1 cellular context compared by ENCODE assay signal in genomic region chr1:36164399-36164798, GRCh38.
TF ChIP-seq lines count a peak whose summit lies in the region.

No MANE protein-coding gene starts in this region.

TF ChIP-seq in K562, 482 proteins besides CTCF, POLR2A, EP300 and RAD21:
- no peak for TF ChIP-seq TOE1 (IDR thresholded peaks at IDR 0.05; ENCODE audit: borderline replicate concordance)
- TF ChIP-seq TOE1 (CRISPR knock-in tag; IDR thresholded peaks at IDR 0.05; ENCODE audit: borderline replicate concordance, low read depth): peak; percentile 34; the same call in 1 of the 2 replicates
- no peak for TF ChIP-seq CBFB (CRISPR knock-in tag; IDR thresholded peaks at IDR 0.05)
- no peak for TF ChIP-seq ETV6 (IDR thresholded peaks at IDR 0.05; ENCODE audit: borderline replicate concordance in 1 of 2, low read depth in 2 of 2, low read length in 1 of 2)
- no peak for TF ChIP-seq ETV6 (CRISPR knock-in tag; IDR thresholded peaks at IDR 0.05; ENCODE audit: borderline replicate concordance)
- TF ChIP-seq JUND (IDR thresholded peaks at IDR 0.05; ENCODE audit: borderline replicate concordance, low read depth, low read length): no peak
- TF ChIP-seq JUND (tag; IDR thresholded peaks at IDR 0.05; ENCODE audit: borderline replicate concordance, low read depth, low read length): no peak
- peak; percentile 82 for TF ChIP-seq RBM25 (IDR thresholded peaks at IDR 0.05; ENCODE audit: low read depth, low read length, severe bottlenecking)
- 0 out of 2 replicates have a peak, but pooled peaks have one; percentile 16 for TF ChIP-seq SUPT5H (IDR thresholded peaks at IDR 0.05)
- TF ChIP-seq ATF1 (CRISPR knock-in tag; IDR thresholded peaks at IDR 0.05): no peak
- no peak for TF ChIP-seq ATF1 (tag; IDR thresholded peaks at IDR 0.05)
- TF ChIP-seq BCOR (IDR thresholded peaks at IDR 0.05): peak; percentile 71
- TF ChIP-seq PHB2 (IDR thresholded peaks at IDR 0.05; ENCODE audit: low read depth): no peak
- TF ChIP-seq KDM1A (IDR thresholded peaks at IDR 0.05): peak; percentile 17 to 21; a peak in 1 of 4 replicates
- TF ChIP-seq SMARCA5 (IDR thresholded peaks at IDR 0.05): peak; percentile 78
